In the genomic region with DNA sequence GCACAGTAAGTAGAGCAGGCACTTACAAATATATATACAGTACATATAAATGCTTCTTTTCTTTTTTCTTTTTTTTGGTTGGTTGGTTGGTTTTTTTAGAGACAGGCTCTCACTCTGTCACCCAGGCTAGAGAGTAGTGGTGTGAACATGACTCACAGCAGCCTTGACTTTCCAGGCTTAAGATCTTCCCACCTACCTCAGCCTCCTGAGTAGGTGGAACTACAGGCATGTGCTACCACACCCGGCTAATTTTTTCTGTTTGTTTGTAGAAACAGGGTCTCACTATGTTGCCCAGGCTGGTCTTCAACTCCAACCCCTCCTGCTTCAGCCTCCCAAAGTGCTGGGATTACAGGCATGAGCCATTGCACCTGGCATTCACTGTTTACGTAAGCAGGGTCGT, we compare ENCODE assay signal across 4 cellular contexts. TPM values are rescaled to one million over a fixed set of nuclear protein-coding genes. Genes with fewer than 3 reads are reported as not detected.
"Had no signal": no experiment of that assay in that cellular context is flagged by ENCODE, and none has a peak within 500 bp of the region (broad histone marks: within the 10 kb centered on the region; RNA-seq: fewer than 3 reads in every experiment).

No MANE protein-coding gene starts in this region.

RNA-seq across cellular contexts. Expression of a gene that starts 34.4 kb away (rescaled TPM):
- total RNA-seq: activated B cell treated with CpG ODN at 0.5 μM for 24 hours, dermis blood vessel endothelial cell, SK-MEL-5 had no signal
- polyA plus RNA-seq: liver had no signal
